1 cellular context compared by ENCODE assay signal in the genomic region with DNA sequence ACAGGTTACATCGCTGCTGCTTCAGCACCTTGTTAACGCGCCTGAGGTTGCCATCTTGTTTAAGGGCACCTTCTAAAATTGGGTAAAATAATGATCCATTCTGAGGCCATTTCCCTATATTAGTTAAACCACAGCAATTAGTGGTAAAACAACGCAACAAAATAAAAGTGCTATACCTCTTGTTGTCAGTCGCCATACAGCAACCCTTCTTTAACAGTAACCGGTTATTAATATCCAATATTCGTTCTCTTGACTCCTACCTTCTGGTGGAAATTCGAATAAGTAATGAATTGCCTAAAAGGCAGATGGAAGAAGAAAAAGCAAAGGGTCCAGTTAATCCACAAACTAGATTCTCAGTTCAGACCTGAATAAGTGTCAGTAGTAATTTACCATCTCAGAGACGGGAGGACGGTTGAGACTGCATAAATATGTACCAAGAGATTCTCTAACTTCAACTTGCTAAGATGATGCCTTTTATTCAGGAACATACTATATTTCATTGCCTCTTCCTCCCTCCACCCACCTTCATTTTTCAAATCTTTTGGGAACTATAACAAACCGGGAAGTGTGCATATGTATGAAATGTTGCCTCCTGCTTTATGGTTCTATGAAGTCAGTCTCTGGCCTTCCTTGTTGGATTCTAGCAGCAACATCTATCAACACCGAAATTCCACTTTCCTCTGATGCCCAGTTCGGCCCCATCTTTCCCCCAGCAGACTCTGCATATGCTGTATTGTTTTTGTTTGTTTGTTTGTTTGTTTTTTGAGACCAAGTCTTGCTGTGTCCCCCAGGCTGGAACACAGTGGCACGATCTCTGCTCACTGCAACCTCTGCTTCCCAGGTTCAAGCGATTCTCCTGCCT.
TF ChIP-seq lines count a peak whose summit lies in the region.

No MANE protein-coding gene starts in this region.

TF ChIP-seq in HepG2, 621 proteins besides CTCF, POLR2A, EP300 and RAD21 (continued from another document and continues in another):
- TF ChIP-seq RCOR2 (CRISPR knock-in tag; IDR thresholded peaks at IDR 0.05) (no peak), ZNF329 (CRISPR knock-in tag; IDR thresholded peaks at IDR 0.05; ENCODE audit: low read depth) (no peak), ZBTB7A (CRISPR knock-in tag; IDR thresholded peaks at IDR 0.05) (no peak), TEAD3 (CRISPR knock-in tag; optimal IDR thresholded peaks at IDR 0.05; ENCODE audit: borderline replicate concordance) (no peak), HNRNPH1 (optimal IDR thresholded peaks at IDR 0.05; ENCODE audit: low read depth, low read length) (no peak), ZMYM2 (CRISPR knock-in tag; IDR thresholded peaks at IDR 0.05) (no peak), TEF (CRISPR knock-in tag; IDR thresholded peaks at IDR 0.05) (no peak), THAP9 (CRISPR knock-in tag; IDR thresholded peaks at IDR 0.05; ENCODE audit: borderline replicate concordance) (no peak), MTF1 (CRISPR knock-in tag; IDR thresholded peaks at IDR 0.05) (no peak), ZNF510 (CRISPR knock-in tag; IDR thresholded peaks at IDR 0.05; ENCODE audit: low read depth) (no peak), CBX1 (IDR thresholded peaks at IDR 0.05; ENCODE audit: low read depth) (no peak), KLF11 (CRISPR knock-in tag; IDR thresholded peaks at IDR 0.05) (no peak), GABPB1 (CRISPR knock-in tag; IDR thresholded peaks at IDR 0.05) (no peak), JUN (CRISPR knock-in tag; IDR thresholded peaks at IDR 0.05) (no peak), ETV6 (CRISPR knock-in tag; conservative IDR thresholded peaks at IDR 0.05) (no peak), ZBTB37 (CRISPR knock-in tag; IDR thresholded peaks at IDR 0.05) (no peak), TBX2 (CRISPR knock-in tag; IDR thresholded peaks at IDR 0.05; ENCODE audit: borderline replicate concordance) (no peak), ZFY (CRISPR knock-in tag; IDR thresholded peaks at IDR 0.05) (no peak), RELA (CRISPR knock-in tag; IDR thresholded peaks at IDR 0.05) (no peak; the same call in 1 of the 2 replicates), MYNN (CRISPR knock-in tag; IDR thresholded peaks at IDR 0.05; ENCODE audit: low read depth) (no peak), ZNF20 (CRISPR knock-in tag; IDR thresholded peaks at IDR 0.05) (no peak), LRRFIP1 (CRISPR knock-in tag; conservative IDR thresholded peaks at IDR 0.05) (no peak), SMAD9 (CRISPR knock-in tag; IDR thresholded peaks at IDR 0.05) (peak; percentile 80; the same call in 1 of the 2 replicates), ZNF576 (CRISPR knock-in tag; IDR thresholded peaks at IDR 0.05) (no peak), ATAD3A (CRISPR knock-in tag; IDR thresholded peaks at IDR 0.05) (no peak), KLF13 (CRISPR knock-in tag; IDR thresholded peaks at IDR 0.05) (no peak), ZNF556 (CRISPR knock-in tag; IDR thresholded peaks at IDR 0.05; ENCODE audit: borderline replicate concordance) (no peak)
- TF ChIP-seq, protein P1, sequence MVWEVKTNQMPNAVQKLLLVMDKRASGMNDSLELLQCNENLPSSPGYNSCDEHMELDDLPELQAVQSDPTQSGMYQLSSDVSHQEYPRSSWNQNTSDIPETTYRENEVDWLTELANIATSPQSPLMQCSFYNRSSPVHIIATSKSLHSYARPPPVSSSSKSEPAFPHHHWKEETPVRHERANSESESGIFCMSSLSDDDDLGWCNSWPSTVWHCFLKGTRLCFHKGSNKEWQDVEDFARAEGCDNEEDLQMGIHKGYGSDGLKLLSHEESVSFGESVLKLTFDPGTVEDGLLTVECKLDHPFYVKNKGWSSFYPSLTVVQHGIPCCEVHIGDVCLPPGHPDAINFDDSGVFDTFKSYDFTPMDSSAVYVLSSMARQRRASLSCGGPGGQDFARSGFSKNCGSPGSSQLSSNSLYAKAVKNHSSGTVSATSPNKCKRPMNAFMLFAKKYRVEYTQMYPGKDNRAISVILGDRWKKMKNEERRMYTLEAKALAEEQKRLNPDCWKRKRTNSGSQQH (CRISPR knock-in tag; IDR thresholded peaks at IDR 0.05; ENCODE audit: low read depth): no peak
- TF ChIP-seq, protein P2, sequence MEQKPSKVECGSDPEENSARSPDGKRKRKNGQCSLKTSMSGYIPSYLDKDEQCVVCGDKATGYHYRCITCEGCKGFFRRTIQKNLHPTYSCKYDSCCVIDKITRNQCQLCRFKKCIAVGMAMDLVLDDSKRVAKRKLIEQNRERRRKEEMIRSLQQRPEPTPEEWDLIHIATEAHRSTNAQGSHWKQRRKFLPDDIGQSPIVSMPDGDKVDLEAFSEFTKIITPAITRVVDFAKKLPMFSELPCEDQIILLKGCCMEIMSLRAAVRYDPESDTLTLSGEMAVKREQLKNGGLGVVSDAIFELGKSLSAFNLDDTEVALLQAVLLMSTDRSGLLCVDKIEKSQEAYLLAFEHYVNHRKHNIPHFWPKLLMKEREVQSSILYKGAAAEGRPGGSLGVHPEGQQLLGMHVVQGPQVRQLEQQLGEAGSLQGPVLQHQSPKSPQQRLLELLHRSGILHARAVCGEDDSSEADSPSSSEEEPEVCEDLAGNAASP (CRISPR knock-in tag; IDR thresholded peaks at IDR 0.05; ENCODE audit: borderline replicate concordance): no peak
- TF ChIP-seq, protein P3, sequence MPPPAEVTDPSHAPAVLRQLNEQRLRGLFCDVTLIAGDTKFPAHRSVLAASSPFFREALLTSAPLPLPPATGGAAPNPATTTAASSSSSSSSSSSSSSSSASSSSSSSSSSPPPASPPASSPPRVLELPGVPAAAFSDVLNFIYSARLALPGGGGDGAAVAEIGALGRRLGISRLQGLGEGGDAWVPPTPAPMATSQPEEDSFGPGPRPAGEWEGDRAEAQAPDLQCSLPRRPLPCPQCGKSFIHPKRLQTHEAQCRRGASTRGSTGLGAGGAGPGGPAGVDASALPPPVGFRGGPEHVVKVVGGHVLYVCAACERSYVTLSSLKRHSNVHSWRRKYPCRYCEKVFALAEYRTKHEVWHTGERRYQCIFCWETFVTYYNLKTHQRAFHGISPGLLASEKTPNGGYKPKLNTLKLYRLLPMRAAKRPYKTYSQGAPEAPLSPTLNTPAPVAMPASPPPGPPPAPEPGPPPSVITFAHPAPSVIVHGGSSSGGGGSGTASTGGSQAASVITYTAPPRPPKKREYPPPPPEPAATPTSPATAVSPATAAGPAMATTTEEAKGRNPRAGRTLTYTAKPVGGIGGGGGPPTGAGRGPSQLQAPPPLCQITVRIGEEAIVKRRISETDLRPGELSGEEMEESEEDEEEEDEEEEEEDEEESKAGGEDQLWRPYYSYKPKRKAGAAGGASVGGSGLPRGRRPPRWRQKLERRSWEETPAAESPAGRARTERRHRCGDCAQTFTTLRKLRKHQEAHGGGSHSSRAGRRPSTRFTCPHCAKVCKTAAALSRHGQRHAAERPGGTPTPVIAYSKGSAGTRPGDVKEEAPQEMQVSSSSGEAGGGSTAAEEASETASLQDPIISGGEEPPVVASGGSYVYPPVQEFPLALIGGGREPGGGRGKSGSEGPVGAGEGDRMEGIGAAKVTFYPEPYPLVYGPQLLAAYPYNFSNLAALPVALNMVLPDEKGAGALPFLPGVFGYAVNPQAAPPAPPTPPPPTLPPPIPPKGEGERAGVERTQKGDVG (CRISPR knock-in tag; IDR thresholded peaks at IDR 0.05; ENCODE audit: borderline replicate concordance): no peak
- TF ChIP-seq, protein P4, sequence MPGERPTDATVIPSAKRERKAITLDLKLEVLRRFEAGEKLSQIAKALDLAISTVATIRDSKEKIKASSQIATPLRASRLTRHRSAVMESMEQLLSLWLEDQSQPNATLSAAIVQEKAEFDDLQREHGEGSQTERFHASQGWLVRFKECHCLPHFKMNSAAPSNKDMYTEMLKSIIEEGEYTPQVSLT (CRISPR knock-in tag; IDR thresholded peaks at IDR 0.05; ENCODE audit: borderline replicate concordance, low read depth): no peak
- TF ChIP-seq, protein P5, sequence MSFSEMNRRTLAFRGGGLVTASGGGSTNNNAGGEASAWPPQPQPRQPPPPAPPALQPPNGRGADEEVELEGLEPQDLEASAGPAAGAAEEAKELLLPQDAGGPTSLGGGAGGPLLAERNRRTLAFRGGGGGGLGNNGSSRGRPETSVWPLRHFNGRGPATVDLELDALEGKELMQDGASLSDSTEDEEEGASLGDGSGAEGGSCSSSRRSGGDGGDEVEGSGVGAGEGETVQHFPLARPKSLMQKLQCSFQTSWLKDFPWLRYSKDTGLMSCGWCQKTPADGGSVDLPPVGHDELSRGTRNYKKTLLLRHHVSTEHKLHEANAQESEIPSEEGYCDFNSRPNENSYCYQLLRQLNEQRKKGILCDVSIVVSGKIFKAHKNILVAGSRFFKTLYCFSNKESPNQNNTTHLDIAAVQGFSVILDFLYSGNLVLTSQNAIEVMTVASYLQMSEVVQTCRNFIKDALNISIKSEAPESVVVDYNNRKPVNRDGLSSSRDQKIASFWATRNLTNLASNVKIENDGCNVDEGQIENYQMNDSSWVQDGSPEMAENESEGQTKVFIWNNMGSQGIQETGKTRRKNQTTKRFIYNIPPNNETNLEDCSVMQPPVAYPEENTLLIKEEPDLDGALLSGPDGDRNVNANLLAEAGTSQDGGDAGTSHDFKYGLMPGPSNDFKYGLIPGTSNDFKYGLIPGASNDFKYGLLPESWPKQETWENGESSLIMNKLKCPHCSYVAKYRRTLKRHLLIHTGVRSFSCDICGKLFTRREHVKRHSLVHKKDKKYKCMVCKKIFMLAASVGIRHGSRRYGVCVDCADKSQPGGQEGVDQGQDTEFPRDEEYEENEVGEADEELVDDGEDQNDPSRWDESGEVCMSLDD (CRISPR knock-in tag; IDR thresholded peaks at IDR 0.05; ENCODE audit: borderline replicate concordance): peak; percentile 6; the same call in 1 of the 2 replicates
- TF ChIP-seq, protein P6, sequence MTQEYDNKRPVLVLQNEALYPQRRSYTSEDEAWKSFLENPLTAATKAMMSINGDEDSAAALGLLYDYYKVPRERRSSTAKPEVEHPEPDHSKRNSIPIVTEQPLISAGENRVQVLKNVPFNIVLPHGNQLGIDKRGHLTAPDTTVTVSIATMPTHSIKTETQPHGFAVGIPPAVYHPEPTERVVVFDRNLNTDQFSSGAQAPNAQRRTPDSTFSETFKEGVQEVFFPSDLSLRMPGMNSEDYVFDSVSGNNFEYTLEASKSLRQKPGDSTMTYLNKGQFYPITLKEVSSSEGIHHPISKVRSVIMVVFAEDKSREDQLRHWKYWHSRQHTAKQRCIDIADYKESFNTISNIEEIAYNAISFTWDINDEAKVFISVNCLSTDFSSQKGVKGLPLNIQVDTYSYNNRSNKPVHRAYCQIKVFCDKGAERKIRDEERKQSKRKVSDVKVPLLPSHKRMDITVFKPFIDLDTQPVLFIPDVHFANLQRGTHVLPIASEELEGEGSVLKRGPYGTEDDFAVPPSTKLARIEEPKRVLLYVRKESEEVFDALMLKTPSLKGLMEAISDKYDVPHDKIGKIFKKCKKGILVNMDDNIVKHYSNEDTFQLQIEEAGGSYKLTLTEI (CRISPR knock-in tag; conservative IDR thresholded peaks at IDR 0.05): no peak
